ENCODE assay signal across 24 cellular contexts in the genomic region with DNA sequence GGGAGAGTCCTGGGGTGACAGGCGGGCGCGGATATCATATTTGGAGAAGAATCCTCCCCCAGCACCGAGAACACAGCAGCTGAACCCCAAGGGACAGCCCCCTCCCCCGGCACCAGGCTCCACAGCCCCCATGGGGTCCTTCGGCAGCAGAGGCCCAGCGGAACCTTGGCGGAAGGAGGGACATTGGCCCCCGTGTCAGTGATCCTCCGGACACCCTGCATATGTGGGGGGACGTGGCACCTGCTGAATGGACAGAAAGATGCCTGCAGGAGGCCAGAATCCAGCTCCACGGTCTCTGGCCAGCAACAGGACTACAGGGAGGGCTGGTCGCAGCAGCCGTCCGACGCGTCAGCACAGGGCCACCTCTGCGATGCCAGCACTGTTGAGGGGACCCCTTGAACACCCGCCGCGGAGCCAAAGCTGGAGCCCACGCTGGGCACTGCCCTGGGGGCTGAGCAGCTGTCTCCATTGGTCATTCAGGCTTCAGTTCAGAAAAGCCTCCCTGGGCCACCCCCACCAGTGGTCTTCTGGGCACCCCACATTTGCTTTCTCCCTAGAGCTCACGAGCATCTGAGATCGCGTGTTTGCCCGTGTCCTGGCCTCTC.
A peak's percentile ranks its signal among the peaks of the same experiment; 100 is the strongest.
DNase-seq lines count a peak whose midpoint lies in the region; ATAC-seq, FAIRE-seq and TF ChIP-seq lines count a peak whose summit lies in the region.
"Had no signal": no experiment of that assay in that cellular context is flagged by ENCODE, and none has a peak within 500 bp of the region (broad histone marks: within the 10 kb centered on the region; RNA-seq: fewer than 3 reads in every experiment).

No MANE protein-coding gene starts in this region.

- H3K36me3 ChIP-seq in left ventricle myocardium inferior, result no peaks in the 10 kb centered on the region
- H3K36me3 ChIP-seq in H1 (ENCODE audit: control insufficient read depth in 2 of 4, insufficient read depth in 4 of 4, low read length in 3 of 4), result no peaks in the 10 kb centered on the region; a peak in 1 of 8 replicates
- H3K36me3 ChIP-seq in gastroesophageal sphincter, result peaks cover 0 to 6% of the 10 kb centered on the region in 2 donors
- H3K36me3 ChIP-seq: HAP-1 had no signal

- H2BK20ac ChIP-seq in H1 (ENCODE audit: low read length), result no peak overlapping the region

- no peaks in the 10 kb centered on the region for H3K79me2 ChIP-seq in H1 (ENCODE audit: control insufficient read depth in 1 of 2, insufficient read depth in 2 of 2, low read length in 2 of 2)

- no peak overlapping the region for H4K91ac ChIP-seq in H1 (replicated peaks; ENCODE audit: insufficient read length, low read length)

- H3K9me3 Mint-ChIP-seq in CD4-positive, alpha-beta T cell, result no peaks in the 10 kb centered on the region
- no peaks in the 10 kb centered on the region for H3K9me3 Mint-ChIP-seq in progenitor cell of endocrine pancreas (ENCODE audit: low read depth)
- H3K9me3 Mint-ChIP-seq: CD8-positive, alpha-beta memory T cell; GM23338; HFFc6 had no signal

- no peak overlapping the region for H3K23ac ChIP-seq in H1 (ENCODE audit: insufficient read length)

- no peak overlapping the region for H2BK15ac ChIP-seq in H1 (ENCODE audit: low read length)

- peak; percentile 63 for DNase-seq in Right ventricle myocardium inferior (ENCODE audit: missing footprints)
- no peak for DNase-seq in left ventricle myocardium inferior
- no peak for DNase-seq in CD4-positive, alpha-beta T cell
- no peak for DNase-seq in H1 (ENCODE audit: low read depth in 1 of 2, low spot score in 2 of 2)
- no peak for DNase-seq in progenitor cell of endocrine pancreas (ENCODE audit: low spot score, unreplicated experiment)
- DNase-seq: Calu3; CD4-positive, CD25-positive, alpha-beta regulatory T cell; CD8-positive, alpha-beta memory T cell; DMS53; DMS79 treated with DMSO at 0.1 percent for 48 hours; GF-D8; HFFc6 had no signal

- intact Hi-C loops in Right ventricle myocardium inferior (cut with DNase I) (no loop called here), left ventricle myocardium inferior (cut with micrococcal nuclease) (no loop called here)
- intact Hi-C loops in CD4-positive, alpha-beta T cell (cut with DNase I, micrococcal nuclease), result no loop called here

- H4K8ac ChIP-seq in H1 (ENCODE audit: extremely low read depth, insufficient read depth, low read length), result peak overlapping the region; percentile 5; the same call in 1 of the 2 replicates

- H3K27ac ChIP-seq in left ventricle myocardium inferior (replicated peaks), result no peak overlapping the region
- H3K27ac ChIP-seq in CD4-positive, alpha-beta T cell (ENCODE audit: low read depth, low read length), result no peak overlapping the region
- no peak overlapping the region for H3K27ac ChIP-seq in H1 (ENCODE audit: low read depth, low read length)
- no peak overlapping the region for H3K27ac ChIP-seq in gastroesophageal sphincter
- H3K27ac ChIP-seq: 22Rv1, BLaER1, C4-2B had no signal

- H3K4me2 ChIP-seq in H1 (ENCODE audit: insufficient read depth in 1 of 2, low read depth in 2 of 2, low read length in 2 of 2), result no peak overlapping the region
- H3K4me2 ChIP-seq: BLaER1, GM23338 had no signal

- no peaks in the 10 kb centered on the region for H3K27me3 Mint-ChIP-seq in CD4-positive, alpha-beta T cell
- no peaks in the 10 kb centered on the region for H3K27me3 Mint-ChIP-seq in progenitor cell of endocrine pancreas
- H3K27me3 Mint-ChIP-seq: B cell; CD4-positive, CD25-positive, alpha-beta regulatory T cell; CD8-positive, alpha-beta memory T cell had no signal

- no peak overlapping the region for H3K4ac ChIP-seq in H1 (replicated peaks; ENCODE audit: insufficient read length, low read depth, low read length)

- H3K4me1 Mint-ChIP-seq in CD4-positive, alpha-beta T cell (ENCODE audit: low read depth), result peaks cover 10% of the 10 kb centered on the region
- no peaks in the 10 kb centered on the region for H3K4me1 Mint-ChIP-seq in progenitor cell of endocrine pancreas (ENCODE audit: low read depth)

- H3K36me3 Mint-ChIP-seq in CD4-positive, alpha-beta T cell (ENCODE audit: low read depth), result peaks cover 64% of the 10 kb centered on the region
- H3K36me3 Mint-ChIP-seq in progenitor cell of endocrine pancreas (ENCODE audit: insufficient read depth), result no peaks in the 10 kb centered on the region
- H3K36me3 Mint-ChIP-seq: CD4-positive, CD25-positive, alpha-beta regulatory T cell had no signal

- H2BK120ac ChIP-seq in H1 (replicated peaks; ENCODE audit: low read depth, low read length), result no peak overlapping the region

- FAIRE-seq in H1 (lab: Jason Lieb, UNC), result no peak
- FAIRE-seq: A204.1, GM12891, GM18507, H54 had no signal

- H4K5ac ChIP-seq in H1 (ENCODE audit: insufficient read length, low read depth, low read length), result no peak overlapping the region

- TF ChIP-seq EP300 in H1 (IDR thresholded peaks at IDR 0.05; ENCODE audit: borderline replicate concordance in 1 of 2, low read depth in 2 of 2, low read length in 2 of 2) (no peak), gastroesophageal sphincter (IDR thresholded peaks at IDR 0.05) (no peak)

- no peak overlapping the region for H3K9ac ChIP-seq in H1 (replicated peaks in 1 of 4; ENCODE audit: extremely low read depth in 1 of 4, low read depth in 3 of 4, low read length in 3 of 4)
- H3K9ac ChIP-seq: BLaER1 had no signal

- CTCF ChIA-PET in CD4-positive, alpha-beta T cell (lab: Charles Lee), result no interaction called here
- CTCF ChIA-PET in H1 (lab: Charles Lee; ENCODE audit: partially characterized antibody), result interaction anchor here (4.1 kb wide), 1 partner anchor 26 kb away, joined by 21 read pairs; no protein-coding TSS in a partner anchor

- H4K20me1 ChIP-seq in H1 (replicated peaks in 1 of 2; ENCODE audit: control insufficient read depth in 1 of 2, insufficient read depth in 2 of 2, low read length in 2 of 2), result peaks cover 0 to 5% of the 10 kb centered on the region in 2 experiments

- no peak for TF ChIP-seq POLR2A in H1 (IDR thresholded peaks at IDR 0.05; ENCODE audit: control extremely low read depth in 1 of 2, low read depth in 2 of 2, low read length in 2 of 2)
- TF ChIP-seq POLR2A in gastroesophageal sphincter (IDR thresholded peaks at IDR 0.05), result no peak

- TF ChIP-seq CTCF in left ventricle myocardium inferior (IDR thresholded peaks at IDR 0.05; ENCODE audit: borderline replicate concordance) (no peak), H1 (IDR thresholded peaks at IDR 0.05; ENCODE audit: control extremely low read depth in 1 of 3, insufficient read depth in 1 of 3, low read depth in 1 of 3, low read length in 3 of 3) (no peak), progenitor cell of endocrine pancreas (IDR thresholded peaks at IDR 0.05; ENCODE audit: unreplicated experiment) (no peak), gastroesophageal sphincter (IDR thresholded peaks at IDR 0.05) (no peak)
- no peak for TF ChIP-seq CTCF in CD4-positive, alpha-beta T cell (IDR thresholded peaks at IDR 0.05)

- peaks cover 24% of the 10 kb centered on the region for H3K4me1 ChIP-seq in left ventricle myocardium inferior
- H3K4me1 ChIP-seq in H1 (replicated peaks in 1 of 4; ENCODE audit: control insufficient read depth in 3 of 4, insufficient read depth in 4 of 4, low read length in 3 of 4), result no peaks in the 10 kb centered on the region; a peak in 1 of 7 replicates
- peaks cover 0 to 29% (median 10%) of the 10 kb centered on the region in 3 donors for H3K4me1 ChIP-seq in gastroesophageal sphincter
- H3K4me1 ChIP-seq: HAP-1 had no signal

- TF ChIP-seq RAD21 in H1 (IDR thresholded peaks at IDR 0.05 in 1 of 2, conservative IDR thresholded peaks at IDR 0.05 in 1 of 2; ENCODE audit: low read depth in 2 of 2, low read length in 2 of 2), result no peak

- no peak overlapping the region for H3K4me3 ChIP-seq in left ventricle myocardium inferior
- no peak overlapping the region for H3K4me3 ChIP-seq in H1 (ENCODE audit: extremely low read depth in 1 of 4, insufficient read depth in 2 of 4, low read depth in 3 of 4, low read length in 4 of 4)
- H3K4me3 ChIP-seq in gastroesophageal sphincter, result no peak overlapping the region
- H3K4me3 ChIP-seq: BLaER1, GM23338, HAP-1 had no signal

- no peaks in the 10 kb centered on the region for H3K23me2 ChIP-seq in H1 (ENCODE audit: low read depth, low read length)

- no peak overlapping the region for H2BK5ac ChIP-seq in H1 (ENCODE audit: low read depth, low read length)

- H3K79me1 ChIP-seq in H1 (ENCODE audit: low read depth, low read length), result no peaks in the 10 kb centered on the region

- POLR2A ChIA-PET in CD4-positive, alpha-beta T cell (lab: Charles Lee), result no interaction called here
- POLR2A ChIA-PET in H1 (lab: Charles Lee; ENCODE audit: partially characterized antibody), result no interaction called here

- H3K9me3 ChIP-seq in left ventricle myocardium inferior (replicated peaks) (no peaks in the 10 kb centered on the region), H1 (ENCODE audit: insufficient read depth in 2 of 2, low read depth in 1 of 2, low read length in 1 of 2) (no peaks in the 10 kb centered on the region), gastroesophageal sphincter (no peaks in the 10 kb centered on the region)
- H3K9me3 ChIP-seq in CD4-positive, alpha-beta T cell (ENCODE audit: control insufficient read depth, low read length), result no peaks in the 10 kb centered on the region
- H3K9me3 ChIP-seq: BLaER1, HAP-1 had no signal

- H2BK12ac ChIP-seq in H1 (ENCODE audit: low read depth, low read length), result no peak overlapping the region

- H2AK5ac ChIP-seq in H1 (ENCODE audit: low read depth, low read length), result no peak overlapping the region

- H3K18ac ChIP-seq in H1 (ENCODE audit: extremely low read depth, low read length), result no peak overlapping the region

- peak overlapping the region; percentile 73 for H3K27ac Mint-ChIP-seq in CD4-positive, alpha-beta T cell
- H3K27ac Mint-ChIP-seq in progenitor cell of endocrine pancreas, result peak overlapping the region; percentile 24
- H3K27ac Mint-ChIP-seq: B cell, HFFc6 had no signal

- no peak overlapping the region for H3K4me3 Mint-ChIP-seq in CD4-positive, alpha-beta T cell
- no peak overlapping the region for H3K4me3 Mint-ChIP-seq in progenitor cell of endocrine pancreas (ENCODE audit: low read depth)
- H3K4me3 Mint-ChIP-seq: B cell; CD4-positive, CD25-positive, alpha-beta regulatory T cell; CD8-positive, alpha-beta memory T cell; GM23338; HFFc6 had no signal

- H3K56ac ChIP-seq in H1 (replicated peaks; ENCODE audit: insufficient read length, low read depth, low read length), result no peak overlapping the region

- H2AFZ ChIP-seq in H1 (ENCODE audit: low read length), result no peak overlapping the region
- H2AFZ ChIP-seq: GM23338 had no signal

- H3K27me3 ChIP-seq in left ventricle myocardium inferior (ENCODE audit: low read depth) (no peaks in the 10 kb centered on the region), H1 (replicated peaks in 1 of 4; ENCODE audit: control insufficient read depth in 3 of 4, extremely low read depth in 1 of 4, insufficient read depth in 3 of 4, low read length in 3 of 4) (no peaks in the 10 kb centered on the region), gastroesophageal sphincter (no peaks in the 10 kb centered on the region)
- no peaks in the 10 kb centered on the region for H3K27me3 ChIP-seq in CD4-positive, alpha-beta T cell (ENCODE audit: control insufficient read depth, insufficient read depth, low read length)
- H3K27me3 ChIP-seq: BLaER1 had no signal

- WGBS in H1 (ENCODE audit: extremely low coverage in 1 of 2, insufficient coverage in 1 of 2, insufficient read length in 1 of 2, insufficient replicate concordance in 2 of 2, low coverage in 1 of 2, low lambda C conversion rate in 2 of 2, missing lambda C conversion rate in 1 of 2), 2 experiments, result 89% methylated on average over 26 of the region's 26 CpGs; no CpG with 5 or more reads in 1 of the 2 experiments
- 73 to 78% methylated on average over 3 to 4 of the region's 26 CpGs for WGBS in gastroesophageal sphincter (ENCODE audit: low coverage in 1 of 2), 2 donors

- ATAC-seq in Right ventricle myocardium inferior (no peak), HG02885 (IDR thresholded peaks at IDR 0.05; ENCODE audit: poor library complexity, unreplicated experiment) (no peak), gastroesophageal sphincter (no peak)
- no peak for ATAC-seq in CD4-positive, alpha-beta T cell (ENCODE audit: poor library complexity)
- ATAC-seq: GM23338 had no signal

- H3K14ac ChIP-seq in H1 (ENCODE audit: insufficient read length), result no peak overlapping the region
